Comparison of ENCODE assay signal across 8 cellular contexts in genomic region chr2:174341301-174341994, GRCh38. TPM values are rescaled to one million over a fixed set of nuclear protein-coding genes. Genes with fewer than 3 reads are reported as not detected.
A peak's percentile ranks its signal among the peaks of the same experiment; 100 is the strongest.
DNase-seq lines count a peak whose midpoint lies in the region; ATAC-seq and TF ChIP-seq lines count a peak whose summit lies in the region.

No MANE protein-coding gene starts in this region.

- no peak overlapping the region for H3K27ac ChIP-seq in epithelial cell of prostate

- peak; percentile 99 for TF ChIP-seq CTCF in GM12875 (IDR thresholded peaks at IDR 0.05; ENCODE audit: borderline replicate concordance, insufficient read depth, low read depth, low read length)

- peak; percentile 52 for ATAC-seq in HG03439 (IDR thresholded peaks at IDR 0.05; ENCODE audit: unreplicated experiment)

- DNase-seq in 8988T (peak; percentile 96), NOMO-1 treated with dmso at 0.1 percent for 144 hours (lab: John Stamatoyannopoulos, UW; ENCODE audit: unreplicated experiment) (peak; percentile 41), activated T-cell treated with anti-CD3 and anti-CD28 coated beads for 1 hour (ENCODE audit: low read depth) (peak; percentile 77), epithelial cell of prostate (ENCODE audit: low read depth, low spot score) (peak; percentile 14), myocyte (ENCODE audit: low read depth) (peak; percentile 79)
- peak; percentile 72 for DNase-seq in stimulated activated CD8-positive, alpha-beta memory T cell treated with anti-CD3 and anti-CD28 coated beads, Interleukin-7, amount 100 ng/mL, for 24 hours (ENCODE audit: low read depth)

- H3K4me3 ChIP-seq in GM12875 (ENCODE audit: low read depth, low read length): no peak overlapping the region

RNA-seq across cellular contexts. Expression of gene SP9, which starts 6.7 kb away (rescaled TPM):
- 0.05 and 0.16 TPM in 2 replicates for total RNA-seq in myocyte
- polyA plus RNA-seq in myocyte (2012): not detected

RNA-seq across cellular contexts. Expression of gene SCRN3, which starts 54.1 kb away (rescaled TPM):
- 51.6 and 53.7 TPM in 2 replicates for total RNA-seq in myocyte
- polyA plus RNA-seq in myocyte (2012): 24.5 TPM

Comparison
In these comparisons a context has a peak if more than half of its experiments do, and no peak if none do; other contexts are left out.
1. DNase-seq: peak in every context shown above with its lines; median percentile 96 in 8988T; 79 in myocyte; 77 in activated T-cell treated with anti-CD3 and anti-CD28 coated beads for 1 hour; 72 in stimulated activated CD8-positive, alpha-beta memory T cell treated with anti-CD3 and anti-CD28 coated beads, Interleukin-7, amount 100 ng/mL, for 24 hours; 41 in NOMO-1 treated with dmso at 0.1 percent for 144 hours; 14 in epithelial cell of prostate.